Comparison of ENCODE assay signal across 9 cellular contexts in genomic region chr7:46145412-46145811, GRCh38.
DNase-seq lines count a peak whose midpoint lies in the region; ATAC-seq and TF ChIP-seq lines count a peak whose summit lies in the region.
"Had no signal": no experiment of that assay in that cellular context is flagged by ENCODE, and none has a peak within 500 bp of the region (broad histone marks: within the 10 kb centered on the region; RNA-seq: fewer than 3 reads in every experiment).

No MANE protein-coding gene starts in this region.

- no peak overlapping the region for H3K27ac Mint-ChIP-seq in CD4-positive, alpha-beta memory T cell

- CTCF ChIA-PET in CD4-positive, alpha-beta memory T cell (lab: Charles Lee; ENCODE audit: partially characterized antibody), result no interaction called here

- DNase-seq in Right ventricle myocardium superior (no peak), cardiac septum (ENCODE audit: low spot score) (no peak), brain microvascular endothelial cell (peak; percentile 97), kidney glomerular epithelial cell (lab: John Stamatoyannopoulos, UW) (peak; percentile 98), DMS153 (lab: John Stamatoyannopoulos, UW) (no peak), NCI-H774 (lab: John Stamatoyannopoulos, UW) (no peak)
- DNase-seq in CD4-positive, alpha-beta memory T cell, result no peak
- DNase-seq: transverse colon had no signal

- H3K4me3 Mint-ChIP-seq in CD4-positive, alpha-beta memory T cell, result no peak overlapping the region

- no peak overlapping the region for H3K4me3 ChIP-seq in brain microvascular endothelial cell (ENCODE audit: low read depth, low read length)
- no peak overlapping the region for H3K4me3 ChIP-seq in CD4-positive, alpha-beta memory T cell (ENCODE audit: low read length in 2 of 2)
- H3K4me3 ChIP-seq: transverse colon had no signal

- no peaks in the 10 kb centered on the region for H3K4me1 ChIP-seq in CD4-positive, alpha-beta memory T cell (ENCODE audit: insufficient read depth, low read length)
- H3K4me1 ChIP-seq: transverse colon had no signal

- no peak for TF ChIP-seq CTCF in brain microvascular endothelial cell (IDR thresholded peaks at IDR 0.05; ENCODE audit: low read depth, low read length, missing control alignments)

- H3K27ac ChIP-seq in brain microvascular endothelial cell, result peak overlapping the region; percentile 86
- no peak overlapping the region for H3K27ac ChIP-seq in CD4-positive, alpha-beta memory T cell (ENCODE audit: low read depth, low read length)
- H3K27ac ChIP-seq: transverse colon had no signal

- H3K36me3 Mint-ChIP-seq in CD4-positive, alpha-beta memory T cell, result no peaks in the 10 kb centered on the region

- H3K36me3 ChIP-seq in brain microvascular endothelial cell (replicated peaks), result no peaks in the 10 kb centered on the region
- no peaks in the 10 kb centered on the region for H3K36me3 ChIP-seq in CD4-positive, alpha-beta memory T cell (ENCODE audit: insufficient read depth, low read length)
- H3K36me3 ChIP-seq: transverse colon had no signal

- H3K9me3 ChIP-seq in CD4-positive, alpha-beta memory T cell (ENCODE audit: control insufficient read depth in 1 of 2, low read length in 2 of 2), result no peaks in the 10 kb centered on the region
- H3K9me3 ChIP-seq: transverse colon had no signal

- H3K9me3 Mint-ChIP-seq in CD4-positive, alpha-beta memory T cell, result peaks cover 3 to 11% (median 4%) of the 10 kb centered on the region in 8 donors

- intact Hi-C loops in Right ventricle myocardium superior (cut with DNase I) (no loop called here), cardiac septum (cut with DNase I) (no loop called here)
- intact Hi-C loops in CD4-positive, alpha-beta memory T cell (cut with micrococcal nuclease), result no loop called here

- ATAC-seq in Right ventricle myocardium superior (ENCODE audit: poor library complexity) (peak; percentile 84), GM19395 (IDR thresholded peaks at IDR 0.05; ENCODE audit: unreplicated experiment) (no peak)

- H3K4me1 Mint-ChIP-seq in CD4-positive, alpha-beta memory T cell, result no peaks in the 10 kb centered on the region

- POLR2A ChIA-PET in CD4-positive, alpha-beta memory T cell (lab: Charles Lee; ENCODE audit: partially characterized antibody), result no interaction called here

- in situ Hi-C loops in brain microvascular endothelial cell (cut with HindIII; ENCODE audit: low pct_ligation_motif_present, low sequenced_read_pairs), result no loop called here

- H3K27me3 Mint-ChIP-seq in CD4-positive, alpha-beta memory T cell, result no peaks in the 10 kb centered on the region

- H3K27me3 ChIP-seq in brain microvascular endothelial cell (replicated peaks), result no peaks in the 10 kb centered on the region
- no peaks in the 10 kb centered on the region for H3K27me3 ChIP-seq in CD4-positive, alpha-beta memory T cell (ENCODE audit: insufficient read depth, low read length)
- H3K27me3 ChIP-seq: transverse colon had no signal

Comparison
In these comparisons a context has a peak if more than half of its experiments do, and no peak if none do; other contexts are left out.
1. DNase-seq: peak in brain microvascular endothelial cell (single experiment) and kidney glomerular epithelial cell (single experiment); none in Right ventricle myocardium superior (single experiment), cardiac septum (single experiment), DMS153 (single experiment), CD4-positive, alpha-beta memory T cell (0 of 5) and NCI-H774 (single experiment).